ENCODE assay signal across 20 cellular contexts in the genomic region with DNA sequence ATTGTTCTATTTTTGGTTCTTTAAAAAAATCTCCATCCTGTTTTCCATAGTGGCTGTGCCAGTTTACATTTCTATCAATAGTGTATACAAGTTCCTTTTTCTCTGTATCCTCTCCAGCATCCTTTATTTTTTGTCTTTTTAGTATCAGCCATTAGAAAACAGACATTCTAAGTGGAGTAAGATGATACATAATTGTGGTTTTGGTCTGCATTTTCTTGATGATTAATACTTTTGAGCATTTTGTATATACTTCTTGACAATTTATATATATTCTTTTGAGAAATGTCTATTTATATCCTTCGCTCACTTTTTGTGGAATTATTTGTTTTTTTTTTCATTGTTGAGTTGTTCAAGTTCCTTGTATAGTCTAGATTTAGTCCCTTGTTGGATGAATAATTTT.
A peak's percentile ranks its signal among the peaks of the same experiment; 100 is the strongest.
DNase-seq lines count a peak whose midpoint lies in the region; ATAC-seq, FAIRE-seq and TF ChIP-seq lines count a peak whose summit lies in the region.
"Had no signal": no experiment of that assay in that cellular context is flagged by ENCODE, and none has a peak within 500 bp of the region (broad histone marks: within the 10 kb centered on the region; RNA-seq: fewer than 3 reads in every experiment).

No MANE protein-coding gene starts in this region.

- TF ChIP-seq CTCF in fibroblast of pulmonary artery (IDR thresholded peaks at IDR 0.05; ENCODE audit: low read length, missing control alignments) = no peak

- ATAC-seq in HG03378 (IDR thresholded peaks at IDR 0.05; ENCODE audit: unreplicated experiment) = no peak
- no peak for ATAC-seq in HG02642 (IDR thresholded peaks at IDR 0.05; ENCODE audit: poor library complexity, unreplicated experiment)
- no peak for ATAC-seq in HG03175 (IDR thresholded peaks at IDR 0.05; ENCODE audit: unreplicated experiment)
- ATAC-seq: GM23338, HCT116, K562 had no signal

- DNase-seq in EL (peak; percentile 23), HTR-8/SVneo (ENCODE audit: insufficient read length, low spot score) (peak; percentile 5), amniotic epithelial cell (ENCODE audit: low read depth) (peak; percentile 15), fibroblast of pulmonary artery (ENCODE audit: low read depth) (peak; percentile 9), cardiac septum (ENCODE audit: low spot score) (no peak)
- DNase-seq: 8988T; CD8-positive, alpha-beta memory T cell; COR-L47; DMS 273 treated with DMSO at 0.1 percent for 48 hours; GF-D8; HFFc6; IMR-90 had no signal

- intact Hi-C loops in cardiac septum (cut with DNase I) = no loop called here

- no peak overlapping the region for H3K4me3 ChIP-seq in fibroblast of pulmonary artery (replicated peaks; ENCODE audit: low read depth, low read length)
- H3K4me3 ChIP-seq: BLaER1 treated with 17β-estradiol and CSF1 and Interleukin-3, amounts not matched to agents 10 nM and 100 nM; GM23338; K562 had no signal

- FAIRE-seq in HTR-8/SVneo (lab: Jason Lieb, UNC) = no peak
- FAIRE-seq: H54, K562 had no signal
